ENCODE assay signal across 1 cellular context in the genomic region with DNA sequence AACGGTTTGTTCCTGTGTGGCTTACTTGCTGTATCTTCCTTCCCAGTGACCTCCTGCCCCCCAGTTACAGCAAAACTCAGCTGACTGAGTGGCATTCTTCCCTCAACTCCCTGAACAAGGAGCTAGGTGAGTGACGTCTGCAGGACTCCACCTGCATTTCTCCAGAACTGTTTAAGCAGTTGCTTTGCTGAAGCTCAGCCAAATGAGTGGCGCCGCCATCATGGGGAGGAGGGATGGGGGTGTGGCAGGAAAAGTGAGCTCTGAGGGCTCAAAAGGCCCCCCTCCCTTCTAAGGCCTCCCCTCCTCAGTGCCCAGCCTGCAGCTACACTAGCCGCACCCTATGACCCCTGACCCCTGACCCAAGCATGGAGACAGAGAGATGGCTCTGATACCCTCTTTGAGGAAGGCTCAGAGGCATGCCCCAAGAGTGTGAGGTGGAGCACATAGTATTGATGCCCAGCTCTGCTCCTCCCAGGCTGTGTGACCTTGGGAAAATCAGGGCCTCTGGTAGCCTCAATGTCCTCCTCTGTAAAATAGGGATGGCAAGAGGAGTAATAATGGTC.
TF ChIP-seq lines count a peak whose summit lies in the region.

No MANE protein-coding gene starts in this region.

TF ChIP-seq in K562, 482 proteins besides CTCF, POLR2A, EP300 and RAD21:
- TF ChIP-seq NR2C2 (CRISPR knock-in tag; IDR thresholded peaks at IDR 0.05) = 0 out of 2 replicates have a peak, but pooled peaks have one; percentile 35
- peak; percentile 48 for TF ChIP-seq NR2C2 (tag; IDR thresholded peaks at IDR 0.05)
- no peak for TF ChIP-seq GTF2F1 (IDR thresholded peaks at IDR 0.05; ENCODE audit: low read depth, low read length)
- TF ChIP-seq HDAC2 (IDR thresholded peaks at IDR 0.05) = no peak
- no peak for TF ChIP-seq ZZZ3 (IDR thresholded peaks at IDR 0.05)
- peak; percentile 86 for TF ChIP-seq NR2C1 (IDR thresholded peaks at IDR 0.05)
- TF ChIP-seq NR2C1 (tag; IDR thresholded peaks at IDR 0.05) = peak; percentile 86
